Comparison of ENCODE assay signal across 13 cellular contexts in genomic region chr2:112814278-112814677, GRCh38. TPM values are rescaled to one million over a fixed set of nuclear protein-coding genes. Genes with fewer than 3 reads are reported as not detected.
DNase-seq lines count a peak whose midpoint lies in the region; ATAC-seq and TF ChIP-seq lines count a peak whose summit lies in the region.
"Had no signal": no experiment of that assay in that cellular context is flagged by ENCODE, and none has a peak within 500 bp of the region (broad histone marks: within the 10 kb centered on the region; RNA-seq: fewer than 3 reads in every experiment).

No MANE protein-coding gene starts in this region.

- peaks cover 19% of the 10 kb centered on the region for H3K4me1 Mint-ChIP-seq in activated T-helper 17 cell treated with anti-CD3 and anti-CD28 coated beads, Interleukin-2, amount 50 U/mL, for 72 hours

- no peak overlapping the region for H2BK120ac ChIP-seq in trophoblast cell (ENCODE audit: insufficient read depth, low read length, poor library complexity)

- H3K4me2 ChIP-seq in GM23248 (ENCODE audit: unreplicated experiment) (no peak overlapping the region), trophoblast cell (ENCODE audit: low read length) (no peak overlapping the region)

- peak; percentile 52 for DNase-seq in GM23248
- peak; percentile 41 for DNase-seq in fibroblast of villous mesenchyme (ENCODE audit: low read depth)
- peak; percentile 72 to 79 for DNase-seq in trophoblast cell
- DNase-seq in tibial artery, result no peak
- no peak for DNase-seq in BE2C
- DNase-seq in stimulated activated CD4-positive, alpha-beta T cell treated with anti-CD3 and anti-CD28 coated beads, Interleukin-12 subunit alpha, Interleukin-12 subunit beta, amount 100 ng/mL, for 4 hours, result no peak
- DNase-seq: activated gamma-delta T cell, NCI-H1105 treated with DMSO at 0.1 percent for 48 hours had no signal

- H4K20me1 ChIP-seq in GM23248 (ENCODE audit: insufficient read depth), result no peaks in the 10 kb centered on the region

- H3K4me3 ChIP-seq in GM23248, result no peak overlapping the region
- no peak overlapping the region for H3K4me3 ChIP-seq in fibroblast of villous mesenchyme (ENCODE audit: low read depth, low read length)
- no peak overlapping the region for H3K4me3 ChIP-seq in trophoblast cell (ENCODE audit: low read depth, low read length)
- H3K4me3 ChIP-seq in tibial artery, result no peak overlapping the region
- H3K4me3 ChIP-seq in BE2C (ENCODE audit: low read depth, low read length), result no peak overlapping the region

- intact Hi-C loops in tibial artery (cut with DNase I; ENCODE audit: low total_unique reads), result no loop called here

- H3F3A ChIP-seq in GM23248 (ENCODE audit: insufficient read depth), result peaks cover 11% of the 10 kb centered on the region

- peak overlapping the region; percentile 11 for H3K27ac Mint-ChIP-seq in activated T-helper 17 cell treated with anti-CD3 and anti-CD28 coated beads, Interleukin-2, amount 50 U/mL, for 72 hours
- H3K27ac Mint-ChIP-seq: dendritic cell treated with granulocyte-macrophage colony-stimulating factor and Interleukin-4, amounts not matched to agents 40 ng/mL and 50 ng/mL, for 4 days had no signal

- H3K9me3 ChIP-seq in GM23248 (ENCODE audit: low read depth) (no peaks in the 10 kb centered on the region), trophoblast cell (ENCODE audit: insufficient read depth, low read depth, low read length) (no peaks in the 10 kb centered on the region), tibial artery (no peaks in the 10 kb centered on the region), BE2C (no peaks in the 10 kb centered on the region)
- H3K9me3 ChIP-seq: Caco-2 had no signal

- H4K91ac ChIP-seq in trophoblast cell (ENCODE audit: low read depth, low read length), result no peak overlapping the region

- no peak overlapping the region for H2BK12ac ChIP-seq in trophoblast cell (ENCODE audit: low read length)

- H3K27me3 Mint-ChIP-seq in activated T-helper 17 cell treated with anti-CD3 and anti-CD28 coated beads, Interleukin-2, amount 50 U/mL, for 72 hours, result no peaks in the 10 kb centered on the region
- H3K27me3 Mint-ChIP-seq: dendritic cell treated with granulocyte-macrophage colony-stimulating factor and Interleukin-4, amounts not matched to agents 40 ng/mL and 50 ng/mL, for 4 days had no signal

- H3K27ac ChIP-seq in GM23248 (no peak overlapping the region), trophoblast cell (ENCODE audit: low read depth, low read length) (no peak overlapping the region), tibial artery (no peak overlapping the region)

- H3K14ac ChIP-seq in trophoblast cell (ENCODE audit: low read length), result no peak overlapping the region

- H3K23ac ChIP-seq in trophoblast cell (ENCODE audit: low read length), result no peak overlapping the region

- in situ Hi-C loops in GM23248 (cut with MboI), result no loop called here

- ATAC-seq in activated T-helper 17 cell treated with anti-CD3 and anti-CD28 coated beads, Interleukin-2, amount 50 U/mL, for 72 hours (replicated peaks), result no peak
- ATAC-seq in HG02678 (IDR thresholded peaks at IDR 0.05; ENCODE audit: unreplicated experiment), result no peak

- H3K36me3 Mint-ChIP-seq in activated T-helper 17 cell treated with anti-CD3 and anti-CD28 coated beads, Interleukin-2, amount 50 U/mL, for 72 hours (ENCODE audit: low read depth), result no peaks in the 10 kb centered on the region

- peak; percentile 36 for TF ChIP-seq CTCF in fibroblast of villous mesenchyme (IDR thresholded peaks at IDR 0.05; ENCODE audit: insufficient read depth, low read depth, low read length)
- no peak for TF ChIP-seq CTCF in tibial artery (IDR thresholded peaks at IDR 0.05)
- TF ChIP-seq CTCF in BE2C (IDR thresholded peaks at IDR 0.05; ENCODE audit: low read depth, low read length), result no peak

- H3K4ac ChIP-seq in trophoblast cell (ENCODE audit: low read depth, low read length), result no peak overlapping the region

- H2AFZ ChIP-seq in GM23248 (peak overlapping the region; percentile 44), trophoblast cell (ENCODE audit: insufficient read depth, low read length, poor library complexity) (no peak overlapping the region)

- H3K27me3 ChIP-seq in GM23248 (replicated peaks; ENCODE audit: insufficient read depth) (no peaks in the 10 kb centered on the region), trophoblast cell (ENCODE audit: insufficient read depth, low read length) (no peaks in the 10 kb centered on the region), tibial artery (no peaks in the 10 kb centered on the region), BE2C (no peaks in the 10 kb centered on the region)

- no peak overlapping the region for H4K8ac ChIP-seq in trophoblast cell (ENCODE audit: low read depth, low read length)

- H3K79me1 ChIP-seq in trophoblast cell (ENCODE audit: low read length), result peaks cover 4% of the 10 kb centered on the region

- no peaks in the 10 kb centered on the region for H3K9me2 ChIP-seq in GM23248 (ENCODE audit: insufficient read depth)

- 45 to 53% methylated on average over 2 of the region's 2 CpGs for WGBS in GM23248 (ENCODE audit: low coverage in 1 of 2, low lambda C conversion rate in 2 of 2, missing lambda C conversion rate in 2 of 2), 2 experiments
- no CpG with 5 or more reads among the region's 2 CpGs for WGBS in trophoblast cell (ENCODE audit: extremely low coverage, insufficient coverage, insufficient read length)

- H3K9me3 Mint-ChIP-seq in activated T-helper 17 cell treated with anti-CD3 and anti-CD28 coated beads, Interleukin-2, amount 50 U/mL, for 72 hours, result peaks cover 4% of the 10 kb centered on the region
- H3K9me3 Mint-ChIP-seq: dendritic cell treated with granulocyte-macrophage colony-stimulating factor and Interleukin-4, amounts not matched to agents 40 ng/mL and 50 ng/mL, for 4 days had no signal

- no peak overlapping the region for H4K12ac ChIP-seq in trophoblast cell (ENCODE audit: low read depth, low read length)

- H3K4me1 ChIP-seq in GM23248 (ENCODE audit: insufficient read depth) (peaks cover 19% of the 10 kb centered on the region), trophoblast cell (ENCODE audit: control insufficient read depth in 1 of 2, insufficient read depth in 2 of 2, low read length in 2 of 2) (peaks cover 2 to 13% of the 10 kb centered on the region in 2 experiments), tibial artery (peaks cover 0 to 10% (median 0%) of the 10 kb centered on the region in 4 donors), BE2C (no peaks in the 10 kb centered on the region)

- no peak overlapping the region for H3K4me3 Mint-ChIP-seq in activated T-helper 17 cell treated with anti-CD3 and anti-CD28 coated beads, Interleukin-2, amount 50 U/mL, for 72 hours
- H3K4me3 Mint-ChIP-seq: dendritic cell treated with granulocyte-macrophage colony-stimulating factor and Interleukin-4, amounts not matched to agents 40 ng/mL and 50 ng/mL, for 4 days had no signal

- no peaks in the 10 kb centered on the region for H3K79me2 ChIP-seq in GM23248 (ENCODE audit: insufficient read depth)
- H3K79me2 ChIP-seq in trophoblast cell (ENCODE audit: control insufficient read depth, insufficient read depth, low read length, poor library complexity), result no peaks in the 10 kb centered on the region

- H3K36me3 ChIP-seq in GM23248 (ENCODE audit: low read depth) (no peaks in the 10 kb centered on the region), trophoblast cell (ENCODE audit: control insufficient read depth in 1 of 2, insufficient read depth in 2 of 2, low read length in 2 of 2) (no peaks in the 10 kb centered on the region), tibial artery (no peaks in the 10 kb centered on the region), BE2C (no peaks in the 10 kb centered on the region)

- H2BK5ac ChIP-seq in trophoblast cell (ENCODE audit: low read depth, low read length, poor library complexity), result no peak overlapping the region

- H2AK5ac ChIP-seq in trophoblast cell (ENCODE audit: low read length), result no peak overlapping the region

- no peak overlapping the region for H3K18ac ChIP-seq in trophoblast cell (ENCODE audit: low read length)

- H3K9ac ChIP-seq in GM23248 (no peak overlapping the region), trophoblast cell (ENCODE audit: low read length) (no peak overlapping the region)

RNA-seq across cellular contexts. Expression of gene IL1B, which starts 22.3 kb away (rescaled TPM):
- total RNA-seq in GM23248 (2014; rRNA removed; shearing (Covaris generic)), result 0.86 and 3.8 TPM in 2 replicates
- 1.1 and 2.2 TPM in 2 replicates for polyA plus RNA-seq in GM23248 (2016; fragmentation: Nextera tagmentation; extraction: Ambion mirVana)
- under 1 TPM in 1 of 2 donors, not detected in 1; 0.40 TPM for total RNA-seq in activated T-helper 17 cell treated with anti-CD3 and anti-CD28 coated beads, Interleukin-2, amount 50 U/mL, for 72 hours
- 2.6 TPM in 2 replicates for total RNA-seq in fibroblast of villous mesenchyme
- not detected in 2 replicates for polyA plus RNA-seq in trophoblast cell (2013)
- not detected for polyA plus RNA-seq in BE2C (2012; ENCODE audit: insufficient read depth, insufficient read length, low read depth)

RNA-seq across cellular contexts. Expression of gene IL1A, which starts 30.0 kb away (rescaled TPM):
- 0.54 TPM in 1 of 2 replicates, not detected in the other for total RNA-seq in GM23248 (2014; rRNA removed; shearing (Covaris generic))
- 0.14 TPM in 1 of 2 replicates, not detected in the other for polyA plus RNA-seq in GM23248 (2016; fragmentation: Nextera tagmentation; extraction: Ambion mirVana)
- 10 to 100 TPM in 1 of 2 donors, 1 to 10 TPM in 1; 4.3 to 27.1 TPM for total RNA-seq in activated T-helper 17 cell treated with anti-CD3 and anti-CD28 coated beads, Interleukin-2, amount 50 U/mL, for 72 hours
- total RNA-seq in fibroblast of villous mesenchyme, result 0.32 and 0.43 TPM in 2 replicates
- polyA plus RNA-seq in trophoblast cell (2013), result 0.05 and 0.07 TPM in 2 replicates
- not detected for polyA plus RNA-seq in BE2C (2012; ENCODE audit: insufficient read depth, insufficient read length, low read depth)
- total RNA-seq: Caco-2, skeletal muscle tissue had no signal

RNA-seq across cellular contexts. Expression of gene CKAP2L, which starts 49.9 kb away (rescaled TPM):
- total RNA-seq in GM23248 (2014; rRNA removed; shearing (Covaris generic)), result 5.2 and 6.6 TPM in 2 replicates
- 9.0 and 10.9 TPM in 2 replicates for polyA plus RNA-seq in GM23248 (2016; fragmentation: Nextera tagmentation; extraction: Ambion mirVana)
- total RNA-seq in activated T-helper 17 cell treated with anti-CD3 and anti-CD28 coated beads, Interleukin-2, amount 50 U/mL, for 72 hours, result 10 to 100 TPM; 31.4 to 35.8 TPM
- total RNA-seq in fibroblast of villous mesenchyme, result 6.8 and 10.4 TPM in 2 replicates
- 8.8 and 9.8 TPM in 2 replicates for polyA plus RNA-seq in trophoblast cell (2013)
- 3.0 TPM for polyA plus RNA-seq in BE2C (2012; ENCODE audit: insufficient read depth, insufficient read length, low read depth)

Comparison
In these comparisons a context has a peak if more than half of its experiments do, and no peak if none do; other contexts are left out.
1. DNase-seq: peak in GM23248 (single experiment), fibroblast of villous mesenchyme (single experiment) and trophoblast cell (2 of 2); none in tibial artery (0 of 2), BE2C (single experiment) and stimulated activated CD4-positive, alpha-beta T cell treated with anti-CD3 and anti-CD28 coated beads, Interleukin-12 subunit alpha, Interleukin-12 subunit beta, amount 100 ng/mL, for 4 hours (single experiment).